1 cellular context compared by ENCODE assay signal in genomic region chr21:33894736-33895288, GRCh38.
A peak's percentile ranks its signal among the peaks of the same experiment; 100 is the strongest.
TF ChIP-seq lines count a peak whose summit lies in the region.

No MANE protein-coding gene starts in this region.

TF ChIP-seq in SK-N-SH, 30 proteins besides CTCF, POLR2A, EP300 and RAD21 (continued from another document):
- TF ChIP-seq REST (IDR thresholded peaks at IDR 0.05; ENCODE audit: low read depth, low read length) (no peak), RFX5 (IDR thresholded peaks at IDR 0.05; ENCODE audit: low read length) (no peak), FOSL2 (IDR thresholded peaks at IDR 0.05; ENCODE audit: borderline replicate concordance, low read depth) (no peak), NRF1 (IDR thresholded peaks at IDR 0.05; ENCODE audit: low read depth, low read length) (no peak), SIN3A (IDR thresholded peaks at IDR 0.05; ENCODE audit: borderline replicate concordance, low read depth, low read length) (0 out of 2 replicates have a peak, but pooled peaks have one; percentile 34), FOXJ3 (CRISPR knock-in tag; IDR thresholded peaks at IDR 0.05) (no peak), MXI1 (IDR thresholded peaks at IDR 0.05; ENCODE audit: low read depth, low read length) (peak; percentile 56; the same call in 1 of the 2 replicates), JUND (IDR thresholded peaks at IDR 0.05) (no peak), RXRA (IDR thresholded peaks at IDR 0.05; ENCODE audit: borderline replicate concordance, low read depth) (no peak), EZH2phosphoT487 (IDR thresholded peaks at IDR 0.05; ENCODE audit: borderline replicate concordance, low read depth) (no peak), USF1 (IDR thresholded peaks at IDR 0.05; ENCODE audit: borderline replicate concordance, low read depth) (no peak), FOXM1 (IDR thresholded peaks at IDR 0.05; ENCODE audit: low read depth) (no peak)
- TF ChIP-seq, protein P1, sequence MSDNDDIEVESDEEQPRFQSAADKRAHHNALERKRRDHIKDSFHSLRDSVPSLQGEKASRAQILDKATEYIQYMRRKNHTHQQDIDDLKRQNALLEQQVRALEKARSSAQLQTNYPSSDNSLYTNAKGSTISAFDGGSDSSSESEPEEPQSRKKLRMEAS (IDR thresholded peaks at IDR 0.05; ENCODE audit: low read depth) = no peak
- TF ChIP-seq, protein P2, sequence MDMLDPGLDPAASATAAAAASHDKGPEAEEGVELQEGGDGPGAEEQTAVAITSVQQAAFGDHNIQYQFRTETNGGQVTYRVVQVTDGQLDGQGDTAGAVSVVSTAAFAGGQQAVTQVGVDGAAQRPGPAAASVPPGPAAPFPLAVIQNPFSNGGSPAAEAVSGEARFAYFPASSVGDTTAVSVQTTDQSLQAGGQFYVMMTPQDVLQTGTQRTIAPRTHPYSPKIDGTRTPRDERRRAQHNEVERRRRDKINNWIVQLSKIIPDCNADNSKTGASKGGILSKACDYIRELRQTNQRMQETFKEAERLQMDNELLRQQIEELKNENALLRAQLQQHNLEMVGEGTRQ (IDR thresholded peaks at IDR 0.05; ENCODE audit: borderline replicate concordance, low read depth, low read length) = no peak
